11 cellular contexts compared by ENCODE assay signal in the genomic region with DNA sequence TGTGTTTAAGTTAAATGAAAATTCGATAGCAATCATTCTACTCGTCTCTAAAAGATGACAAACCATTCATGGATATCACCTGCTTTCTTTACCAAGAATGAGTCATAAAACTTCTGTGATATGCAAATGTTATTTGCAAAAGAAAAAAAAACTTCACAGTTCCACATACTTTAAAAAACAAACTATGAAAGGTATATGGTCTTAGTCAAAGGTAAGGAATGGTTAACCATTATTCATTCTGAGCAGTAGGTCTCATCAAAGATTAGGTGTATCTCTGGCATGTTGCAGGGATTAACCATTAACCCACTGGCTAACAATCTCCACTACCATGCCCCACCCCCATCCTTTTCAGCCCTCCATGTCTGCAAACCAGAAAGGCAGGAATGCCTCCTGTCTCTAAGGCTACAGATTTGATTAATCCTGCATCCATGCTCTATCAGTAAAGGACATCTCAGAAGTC. TPM values are rescaled to one million over a fixed set of nuclear protein-coding genes. Genes with fewer than 3 reads are reported as not detected.
DNase-seq lines count a peak whose midpoint lies in the region; ATAC-seq and TF ChIP-seq lines count a peak whose summit lies in the region.
"Had no signal": no experiment of that assay in that cellular context is flagged by ENCODE, and none has a peak within 500 bp of the region (broad histone marks: within the 10 kb centered on the region; RNA-seq: fewer than 3 reads in every experiment).

No MANE protein-coding gene starts in this region.

- no peak overlapping the region for H3K4me3 ChIP-seq in foreskin fibroblast (ENCODE audit: low read depth in 1 of 2, low read length in 2 of 2)
- H3K4me3 ChIP-seq: gastroesophageal sphincter had no signal

- H3K36me3 Mint-ChIP-seq in activated T-helper 17 cell treated with anti-CD3 and anti-CD28 coated beads, Interleukin-2, amount 50 U/mL, for 72 hours (ENCODE audit: low read depth) = no peaks in the 10 kb centered on the region

- peaks cover 30% of the 10 kb centered on the region for H3K27me3 Mint-ChIP-seq in activated T-helper 17 cell treated with anti-CD3 and anti-CD28 coated beads, Interleukin-2, amount 50 U/mL, for 72 hours

- H3K4me3 Mint-ChIP-seq in activated T-helper 17 cell treated with anti-CD3 and anti-CD28 coated beads, Interleukin-2, amount 50 U/mL, for 72 hours = no peak overlapping the region

- peak; percentile 82 for DNase-seq in HPDE6-E6E7 (ENCODE audit: extremely low spot score)
- peak; percentile 89 for DNase-seq in glomerular visceral epithelial cell (ENCODE audit: extremely low spot score)
- DNase-seq in NCI-H187 treated with DMSO at 0.1 percent for 48 hours (lab: John Stamatoyannopoulos, UW) = no peak
- no peak for DNase-seq in foreskin fibroblast
- DNase-seq: DMS79 treated with DMSO at 0.1 percent for 48 hours, SIG-M5 had no signal

- no peaks in the 10 kb centered on the region for H3K4me1 Mint-ChIP-seq in activated T-helper 17 cell treated with anti-CD3 and anti-CD28 coated beads, Interleukin-2, amount 50 U/mL, for 72 hours

- ATAC-seq in GM18499 (IDR thresholded peaks at IDR 0.05; ENCODE audit: insufficient read depth, unreplicated experiment) (peak; percentile 51), GM21529 (IDR thresholded peaks at IDR 0.05; ENCODE audit: unreplicated experiment) (peak; percentile 66), HG02610 (IDR thresholded peaks at IDR 0.05; ENCODE audit: unreplicated experiment) (no peak)
- ATAC-seq in activated T-helper 17 cell treated with anti-CD3 and anti-CD28 coated beads, Interleukin-2, amount 50 U/mL, for 72 hours (replicated peaks) = no peak
- ATAC-seq: gastroesophageal sphincter had no signal

- no peaks in the 10 kb centered on the region for H3K9me3 Mint-ChIP-seq in activated T-helper 17 cell treated with anti-CD3 and anti-CD28 coated beads, Interleukin-2, amount 50 U/mL, for 72 hours

- TF ChIP-seq CTCF in foreskin fibroblast (IDR thresholded peaks at IDR 0.05; ENCODE audit: low read depth, low read length) = no peak

- H3K27ac Mint-ChIP-seq in activated T-helper 17 cell treated with anti-CD3 and anti-CD28 coated beads, Interleukin-2, amount 50 U/mL, for 72 hours = no peak overlapping the region

RNA-seq across cellular contexts. Expression of a gene that starts 44.4 kb away (rescaled TPM):
- under 1 TPM; 0.66 to 0.89 TPM for total RNA-seq in activated T-helper 17 cell treated with anti-CD3 and anti-CD28 coated beads, Interleukin-2, amount 50 U/mL, for 72 hours

Comparison
In these comparisons a context has a peak if more than half of its experiments do, and no peak if none do; other contexts are left out.
1. ATAC-seq: peak in GM18499 (single experiment) and GM21529 (single experiment); none in HG02610 (single experiment) and activated T-helper 17 cell treated with anti-CD3 and anti-CD28 coated beads, Interleukin-2, amount 50 U/mL, for 72 hours (single experiment).
2. DNase-seq: peak in HPDE6-E6E7 (single experiment) and glomerular visceral epithelial cell (single experiment); none in NCI-H187 treated with DMSO at 0.1 percent for 48 hours (single experiment) and foreskin fibroblast (0 of 2).